Comparison of ENCODE assay signal across 1 cellular context in the genomic region with DNA sequence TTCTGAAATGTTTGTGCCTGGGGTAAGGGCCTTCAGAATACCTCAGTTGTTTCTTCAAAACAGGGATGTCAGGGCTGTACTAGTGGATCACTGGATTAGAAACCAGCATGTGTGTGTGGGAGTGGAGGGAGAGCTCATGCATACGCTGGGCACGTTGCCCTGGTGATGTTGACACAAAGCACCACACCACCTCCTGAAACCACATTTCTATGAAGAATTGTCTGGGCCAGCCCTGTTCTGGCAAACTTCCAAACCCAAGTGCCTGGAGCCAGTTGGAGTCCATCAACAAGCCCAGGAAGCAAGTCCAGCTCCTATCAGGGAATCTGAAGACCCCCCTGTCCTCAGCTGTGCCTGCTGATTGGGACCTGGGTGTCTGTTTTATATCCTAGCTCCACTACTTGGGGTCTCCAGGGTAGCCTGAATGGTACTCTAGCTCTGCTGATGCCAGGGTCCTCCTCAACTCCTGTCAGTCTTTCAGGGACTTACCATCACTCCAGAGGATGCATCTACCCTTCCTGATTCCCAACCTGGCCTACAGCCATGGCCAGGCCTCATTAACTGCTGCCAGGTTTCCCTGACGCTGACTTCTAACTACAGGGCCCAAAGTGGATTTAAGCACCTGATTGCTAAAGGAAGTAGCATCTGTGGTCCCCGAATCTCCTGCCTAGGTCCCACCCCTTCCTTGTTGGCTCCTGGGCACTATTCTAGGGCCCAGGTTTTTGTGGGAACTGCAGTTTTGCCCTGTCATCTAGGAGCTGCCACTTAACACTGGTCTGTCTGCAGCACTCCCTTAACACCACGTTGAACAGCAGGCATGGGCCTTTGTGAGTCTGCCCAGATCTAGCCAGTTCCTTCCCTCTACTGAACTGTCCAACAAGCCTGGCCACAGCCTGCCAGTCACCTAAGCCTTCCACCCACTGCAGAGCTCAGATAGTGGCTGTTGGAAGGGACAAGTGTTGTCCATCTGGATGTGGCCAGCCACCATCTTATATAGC.
TF ChIP-seq lines count a peak whose summit lies in the region.

No MANE protein-coding gene starts in this region.

TF ChIP-seq in SK-N-SH treated with all-trans-retinoic acid at 6 μM for 48 hours, 23 proteins besides CTCF, POLR2A, EP300 and RAD21 (continued from another document):
- TF ChIP-seq, protein P1, sequence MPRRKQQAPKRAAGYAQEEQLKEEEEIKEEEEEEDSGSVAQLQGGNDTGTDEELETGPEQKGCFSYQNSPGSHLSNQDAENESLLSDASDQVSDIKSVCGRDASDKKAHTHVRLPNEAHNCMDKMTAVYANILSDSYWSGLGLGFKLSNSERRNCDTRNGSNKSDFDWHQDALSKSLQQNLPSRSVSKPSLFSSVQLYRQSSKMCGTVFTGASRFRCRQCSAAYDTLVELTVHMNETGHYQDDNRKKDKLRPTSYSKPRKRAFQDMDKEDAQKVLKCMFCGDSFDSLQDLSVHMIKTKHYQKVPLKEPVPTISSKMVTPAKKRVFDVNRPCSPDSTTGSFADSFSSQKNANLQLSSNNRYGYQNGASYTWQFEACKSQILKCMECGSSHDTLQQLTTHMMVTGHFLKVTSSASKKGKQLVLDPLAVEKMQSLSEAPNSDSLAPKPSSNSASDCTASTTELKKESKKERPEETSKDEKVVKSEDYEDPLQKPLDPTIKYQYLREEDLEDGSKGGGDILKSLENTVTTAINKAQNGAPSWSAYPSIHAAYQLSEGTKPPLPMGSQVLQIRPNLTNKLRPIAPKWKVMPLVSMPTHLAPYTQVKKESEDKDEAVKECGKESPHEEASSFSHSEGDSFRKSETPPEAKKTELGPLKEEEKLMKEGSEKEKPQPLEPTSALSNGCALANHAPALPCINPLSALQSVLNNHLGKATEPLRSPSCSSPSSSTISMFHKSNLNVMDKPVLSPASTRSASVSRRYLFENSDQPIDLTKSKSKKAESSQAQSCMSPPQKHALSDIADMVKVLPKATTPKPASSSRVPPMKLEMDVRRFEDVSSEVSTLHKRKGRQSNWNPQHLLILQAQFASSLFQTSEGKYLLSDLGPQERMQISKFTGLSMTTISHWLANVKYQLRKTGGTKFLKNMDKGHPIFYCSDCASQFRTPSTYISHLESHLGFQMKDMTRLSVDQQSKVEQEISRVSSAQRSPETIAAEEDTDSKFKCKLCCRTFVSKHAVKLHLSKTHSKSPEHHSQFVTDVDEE (CRISPR knock-in tag; IDR thresholded peaks at IDR 0.05): peak; percentile 91
- TF ChIP-seq GLIS3 (CRISPR knock-in tag; IDR thresholded peaks at IDR 0.05): no peak
TF ChIP-seq in SK-N-SH treated with all-trans-retinoic acid at 6 μM for 48 hours: peak in this region for 7.
